In the genomic region with DNA sequence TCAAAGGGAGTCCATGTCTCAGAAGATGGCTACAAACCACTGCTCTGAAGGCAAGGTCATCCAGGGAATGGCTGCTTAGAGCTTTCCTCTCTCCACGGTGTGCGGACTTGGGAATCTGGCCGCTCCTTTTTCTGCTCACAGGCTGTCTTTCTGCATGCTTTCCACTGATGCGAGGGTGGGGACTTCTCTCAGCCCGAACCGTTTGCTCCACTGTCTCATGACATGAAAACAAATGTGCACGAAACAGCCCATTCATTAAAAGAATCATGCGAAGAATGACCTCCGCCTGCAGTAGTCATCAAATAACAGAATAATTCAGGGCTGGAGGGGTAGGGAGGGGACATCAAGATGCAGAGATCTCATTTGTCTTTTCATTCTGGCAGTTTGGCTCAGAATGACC, we compare ENCODE assay signal across 28 cellular contexts. TPM values are rescaled to one million over a fixed set of nuclear protein-coding genes. Genes with fewer than 3 reads are reported as not detected.
DNase-seq lines count a peak whose midpoint lies in the region; ATAC-seq and TF ChIP-seq lines count a peak whose summit lies in the region.
"Had no signal": no experiment of that assay in that cellular context is flagged by ENCODE, and none has a peak within 500 bp of the region (broad histone marks: within the 10 kb centered on the region; RNA-seq: fewer than 3 reads in every experiment).

No MANE protein-coding gene starts in this region.

- TF ChIP-seq CTCF in fibroblast of the aortic adventitia (IDR thresholded peaks at IDR 0.05; ENCODE audit: insufficient read depth, low read length) = no peak

- peak; percentile 49 for DNase-seq in AG08395 (ENCODE audit: low spot score)
- peak; percentile 13 for DNase-seq in NCI-H69 (lab: John Stamatoyannopoulos, UW)
- DNase-seq in fibroblast of the aortic adventitia (ENCODE audit: low read depth) = peak; percentile 34
- peak; percentile 16 for DNase-seq in posterior vena cava (ENCODE audit: low spot score)
- no peak for DNase-seq in Right ventricle myocardium inferior (ENCODE audit: missing footprints)
- no peak for DNase-seq in inferior parietal cortex (ENCODE audit: extremely low spot score)
- DNase-seq in NCI-H2107 (lab: John Stamatoyannopoulos, UW) = no peak
- DNase-seq: activated CD4-positive, alpha-beta T cell treated with anti-CD3 and anti-CD28 coated beads, Interleukin-2, amount 50 U/mL, for 4 hours; activated CD8-positive, alpha-beta memory T cell treated with anti-CD3 and anti-CD28 coated beads, Interleukin-2, amount 10 ng/mL, durations not matched to agents 7 days and 5 days; activated gamma-delta T cell treated with Interleukin-2 at 50 U/mL for 16 hours; activated T-cell treated with anti-CD3 and anti-CD28 coated beads, Interleukin-2, amount 50 U/mL, for 4 hours; BE2C; effector memory CD4-positive, alpha-beta T cell; heart left ventricle; midbrain; natural killer cell; NCI-H1092; NCI-H1694 treated with DMSO at 0.1 percent for 48 hours; NCI-H2171; NCI-H524; stimulated activated naive CD4-positive, alpha-beta T cell treated with Interleukin-2 at 50 U/mL for 16 hours; T-helper 17 cell; testis had no signal

- ATAC-seq in HG02642 (IDR thresholded peaks at IDR 0.05; ENCODE audit: poor library complexity, unreplicated experiment) (no peak), Right ventricle myocardium inferior (no peak)
- ATAC-seq: activated CD8-positive, alpha-beta memory T cell treated with anti-CD3 and anti-CD28 coated beads, Interleukin-2, amount 10 ng/mL, durations not matched to agents 7 days and 5 days; activated T-cell treated with anti-CD3 and anti-CD28 coated beads, Interleukin-2, amount 50 U/mL, for 4 hours; HCT116; heart left ventricle; natural killer cell; SK-N-SH treated with all-trans-retinoic acid at 6 μM for 48 hours; T-helper 17 cell had no signal

- intact Hi-C loops in posterior vena cava (cut with DNase I) (no loop called here), Right ventricle myocardium inferior (cut with DNase I) (no loop called here)

- H3K4me3 ChIP-seq in fibroblast of the aortic adventitia (ENCODE audit: low read depth, low read length) = no peak overlapping the region
- H3K4me3 ChIP-seq: coronary artery, heart left ventricle, smooth muscle cell, testis had no signal

RNA-seq across cellular contexts. Expression of a gene that starts 18.8 kb away (rescaled TPM):
- total RNA-seq in fibroblast of the aortic adventitia (ENCODE audit: low replicate concordance) (27.0 and 50.3 TPM in 2 replicates), posterior vena cava (100 to 1,000 TPM in 1 of 2 donors, 10 to 100 TPM in 1; 94.9 to 116 TPM), Right ventricle myocardium inferior (133 TPM)

RNA-seq across cellular contexts. Expression of a gene that starts 42.3 kb away (rescaled TPM):
- 594 and 1,443 TPM in 2 replicates for total RNA-seq in fibroblast of the aortic adventitia (ENCODE audit: low replicate concordance)
- total RNA-seq in posterior vena cava = 1,000 to 10,000 TPM in 1 of 2 donors, 100 to 1,000 TPM in 1; 578 to 1,026 TPM
- total RNA-seq in Right ventricle myocardium inferior = 169 TPM

Comparison
In these comparisons a context has a peak if more than half of its experiments do, and no peak if none do; other contexts are left out.
1. DNase-seq: peak in AG08395 (single experiment), NCI-H69 (single experiment), fibroblast of the aortic adventitia (single experiment) and posterior vena cava (single experiment); none in Right ventricle myocardium inferior (single experiment), inferior parietal cortex (single experiment) and NCI-H2107 (single experiment).